ENCODE assay signal across 8 cellular contexts in genomic region chr20:1803216-1804128, GRCh38.
DNase-seq lines count a peak whose midpoint lies in the region; ATAC-seq and TF ChIP-seq lines count a peak whose summit lies in the region.

No MANE protein-coding gene starts in this region.

- POLR2A ChIA-PET in GM10248 (lab: Yijun Ruan, JAX) (no interaction called here), activated B cell treated with CpG ODN at 0.5 μM for 24 hours (lab: Charles Lee) (interaction anchor here (0.7 to 4.1 kb wide), 13 partner anchors 9 to 162 kb away, joined by 3 to 33 read pairs (median 10); no protein-coding TSS in a partner anchor)

- H3K27me3 Mint-ChIP-seq in activated B cell treated with CpG ODN at 0.5 μM for 24 hours (no peaks in the 10 kb centered on the region), naive B cell (peaks cover 0 to 18% (median 8%) of the 10 kb centered on the region in 3 donors)

- CTCF ChIA-PET in GM10248 (lab: Yijun Ruan, JAX) = interaction anchor here (1.1 to 3.1 kb wide), 10 partner anchors 9 to 369 kb away, joined by 3 to 14 read pairs (median 4); no protein-coding TSS in a partner anchor
- CTCF ChIA-PET in activated B cell treated with CpG ODN at 0.5 μM for 24 hours (lab: Charles Lee) = interaction anchor here (0.9 to 6.3 kb wide), 24 partner anchors 7 to 404 kb away, joined by 3 to 66 read pairs (median 6); no protein-coding TSS in a partner anchor

- H3K36me3 Mint-ChIP-seq in activated B cell treated with CpG ODN at 0.5 μM for 24 hours (ENCODE audit: low read depth) (no peaks in the 10 kb centered on the region), naive B cell (no peaks in the 10 kb centered on the region)

- H3K4me2 ChIP-seq in fibroblast of lung (ENCODE audit: extremely low read depth, insufficient read depth, low read length) = peak overlapping the region; percentile 82

- H3K27ac Mint-ChIP-seq in activated B cell treated with CpG ODN at 0.5 μM for 24 hours = peak overlapping the region; percentile 83
- H3K27ac Mint-ChIP-seq in naive B cell = peak overlapping the region; percentile 87 to 99 (median 96)

- H3K4me1 ChIP-seq in fibroblast of lung (ENCODE audit: control insufficient read depth, extremely low read depth, insufficient read depth, low read length) (peaks cover 4% of the 10 kb centered on the region), aorta (ENCODE audit: control insufficient read depth in 1 of 2, insufficient read depth in 2 of 2, low read length in 2 of 2) (no peaks in the 10 kb centered on the region)

- no peaks in the 10 kb centered on the region for H3K9me3 ChIP-seq in fibroblast of lung (ENCODE audit: control insufficient read depth, insufficient read depth, low read depth, low read length)
- no peaks in the 10 kb centered on the region for H3K9me3 ChIP-seq in aorta (ENCODE audit: control insufficient read depth, low read length)

- TF ChIP-seq CTCF in GM10248 (IDR thresholded peaks at IDR 0.05; ENCODE audit: control extremely low read depth, extremely low read depth, low read depth, missing control alignments) (no peak), activated B cell treated with CpG ODN at 0.5 μM for 24 hours (IDR thresholded peaks at IDR 0.05) (no peak), fibroblast of lung (conservative IDR thresholded peaks at IDR 0.05 in 1 of 2, IDR thresholded peaks at IDR 0.05 in 1 of 2; ENCODE audit: low read depth in 1 of 2, low read length in 2 of 2) (no peak)

- H3K79me2 ChIP-seq in fibroblast of lung (ENCODE audit: control insufficient read depth, insufficient read depth, low read length) = no peaks in the 10 kb centered on the region

- H3K27ac ChIP-seq in fibroblast of lung (ENCODE audit: insufficient read depth, low read length) = no peak overlapping the region
- no peak overlapping the region for H3K27ac ChIP-seq in aorta (ENCODE audit: low read depth in 1 of 2, low read length in 2 of 2)

- ATAC-seq in activated B cell treated with CpG ODN at 0.5 μM for 24 hours (ENCODE audit: low read depth) = peak; percentile 67
- ATAC-seq in naive B cell (ENCODE audit: low read depth in 2 of 2) = peak; percentile 83 to 85
- ATAC-seq in aorta (ENCODE audit: low FRiP score) = peak; percentile 62
- no peak for ATAC-seq in GM21737 (IDR thresholded peaks at IDR 0.05; ENCODE audit: unreplicated experiment)

- H3K4me3 Mint-ChIP-seq in activated B cell treated with CpG ODN at 0.5 μM for 24 hours (peak overlapping the region; percentile 85), naive B cell (peak overlapping the region; percentile 76 to 93 (median 88))

- H3K9ac ChIP-seq in fibroblast of lung (ENCODE audit: insufficient read depth, low read length) = peak overlapping the region; percentile 35

- WGBS in aorta, 2 donors = 1% methylated on average over 75 to 96 of the region's 96 CpGs

- H4K20me1 ChIP-seq in fibroblast of lung (ENCODE audit: control insufficient read depth, extremely low read depth, insufficient read depth, low read length) = no peaks in the 10 kb centered on the region

- H3K36me3 ChIP-seq in fibroblast of lung (ENCODE audit: control insufficient read depth, insufficient read depth, low read length) (no peaks in the 10 kb centered on the region), aorta (ENCODE audit: control insufficient read depth in 1 of 2, insufficient read depth in 2 of 2, low read length in 1 of 2) (no peaks in the 10 kb centered on the region)

- H3K4me1 Mint-ChIP-seq in activated B cell treated with CpG ODN at 0.5 μM for 24 hours (peaks cover 25% of the 10 kb centered on the region), naive B cell (peaks cover 22 to 30% (median 26%) of the 10 kb centered on the region in 3 donors)

- no peaks in the 10 kb centered on the region for H3K27me3 ChIP-seq in fibroblast of lung (ENCODE audit: control insufficient read depth, insufficient read depth, low read length)
- H3K27me3 ChIP-seq in aorta (ENCODE audit: control insufficient read depth in 1 of 2, insufficient read depth in 2 of 2, low read length in 1 of 2) = no peaks in the 10 kb centered on the region

- DNase-seq in GM10248 (ENCODE audit: extremely low spot score) (peak; percentile 67), HuH-7 (ENCODE audit: low spot score) (peak; percentile 58), activated B cell treated with CpG ODN at 0.5 μM for 24 hours (peak; percentile 66), fibroblast of lung (ENCODE audit: low read depth in 2 of 2) (peak; percentile 59 to 77), naive B cell (peak; percentile 92), aorta (peak; percentile 87 to 92), NCI-H510A treated with DMSO at 0.1 percent for 48 hours (lab: John Stamatoyannopoulos, UW) (no peak)

- H3K4me3 ChIP-seq in fibroblast of lung (replicated peaks in 1 of 4; ENCODE audit: control extremely low read depth in 1 of 4, insufficient read depth in 1 of 4, low read depth in 3 of 4, low read length in 4 of 4) = peak overlapping the region; percentile 32 to 60 (median 52)
- H3K4me3 ChIP-seq in aorta (ENCODE audit: low read length in 2 of 2) = peak overlapping the region; percentile 60 to 73

- intact Hi-C loops in activated B cell treated with CpG ODN at 0.5 μM for 24 hours (cut with micrococcal nuclease) = loop anchor here (1.0 to 5.0 kb wide), 3 partner anchors 41 to 499 kb away; no protein-coding TSS in a partner anchor
- intact Hi-C loops in aorta (cut with DNase I) = loop anchor here in 1 of 2 donors (2.0 to 10.0 kb wide), 5 partner anchors 36 to 301 kb away; partner anchors contain the start of genes SIRPA and STK35

- H3K9me3 Mint-ChIP-seq in activated B cell treated with CpG ODN at 0.5 μM for 24 hours = no peaks in the 10 kb centered on the region
- H3K9me3 Mint-ChIP-seq in naive B cell = no peaks in the 10 kb centered on the region

- peak overlapping the region; percentile 62 for H2AFZ ChIP-seq in fibroblast of lung (ENCODE audit: low read length)
